Comparison of ENCODE assay signal across 9 cellular contexts in genomic region chr2:8222979-8223730, GRCh38.
"Had no signal": no experiment of that assay in that cellular context is flagged by ENCODE, and none has a peak within 500 bp of the region (broad histone marks: within the 10 kb centered on the region; RNA-seq: fewer than 3 reads in every experiment).

No MANE protein-coding gene starts in this region.

- H3K36me3 ChIP-seq: tibial artery had no signal

- H3K4me1 Mint-ChIP-seq: activated CD4-positive, alpha-beta T cell treated with anti-CD3 and anti-CD28 coated beads, Interleukin-2, amount 10 ng/mL, durations not matched to agents 7 days and 5 days; stimulated activated memory B cell treated with anti-CD40 and anti-IgM and Interleukin-4, amounts not matched to agents 10 μg/mL and 1 μg/mL and 100 μg/mL, for 72 hours had no signal

- DNase-seq: activated CD4-positive, alpha-beta T cell treated with anti-CD3 and anti-CD28 coated beads, Interleukin-2, amount 10 ng/mL, durations not matched to agents 7 days and 5 days; activated naive CD4-positive, alpha-beta T cell treated with Interleukin-2 at 50 U/mL for 16 hours; anterior cingulate cortex; left colon; nucleus accumbens; T-helper 2 cell; tibial artery had no signal

- ATAC-seq: left colon; stimulated activated memory B cell treated with anti-CD40 and anti-IgM and Interleukin-4, amounts not matched to agents 10 μg/mL and 1 μg/mL and 100 μg/mL, for 72 hours had no signal

- H3K9me3 Mint-ChIP-seq: activated CD4-positive, alpha-beta T cell treated with anti-CD3 and anti-CD28 coated beads, Interleukin-2, amount 10 ng/mL, durations not matched to agents 7 days and 5 days; stimulated activated memory B cell treated with anti-CD40 and anti-IgM and Interleukin-4, amounts not matched to agents 10 μg/mL and 1 μg/mL and 100 μg/mL, for 72 hours had no signal

- H3K36me3 Mint-ChIP-seq: stimulated activated memory B cell treated with anti-CD40 and anti-IgM and Interleukin-4, amounts not matched to agents 10 μg/mL and 1 μg/mL and 100 μg/mL, for 72 hours had no signal

- H3K27me3 ChIP-seq: tibial artery had no signal

- H3K27ac ChIP-seq: tibial artery had no signal

- H3K27ac Mint-ChIP-seq: activated CD4-positive, alpha-beta T cell treated with anti-CD3 and anti-CD28 coated beads, Interleukin-2, amount 10 ng/mL, durations not matched to agents 7 days and 5 days; activated T-helper 1 cell treated with anti-CD3 and anti-CD28 coated beads, Interleukin-12 subunit alpha, Interleukin-12 subunit beta, Interleukin-2, Interleukin-4 antibody, amounts not matched to agents 30 ng/mL and 10 ng/mL and 1 ng/mL, durations not matched to agents 14 hours and 24 hours and 36 hours; stimulated activated memory B cell treated with anti-CD40 and anti-IgM and Interleukin-4, amounts not matched to agents 10 μg/mL and 1 μg/mL and 100 μg/mL, for 72 hours had no signal

- H3K9me3 ChIP-seq: tibial artery had no signal

- H3K4me3 ChIP-seq: tibial artery had no signal

- H3K4me3 Mint-ChIP-seq: activated CD4-positive, alpha-beta T cell treated with anti-CD3 and anti-CD28 coated beads, Interleukin-2, amount 10 ng/mL, durations not matched to agents 7 days and 5 days; activated T-helper 1 cell treated with anti-CD3 and anti-CD28 coated beads, Interleukin-12 subunit alpha, Interleukin-12 subunit beta, Interleukin-2, Interleukin-4 antibody, amounts not matched to agents 30 ng/mL and 10 ng/mL and 1 ng/mL, durations not matched to agents 14 hours and 24 hours and 36 hours; stimulated activated memory B cell treated with anti-CD40 and anti-IgM and Interleukin-4, amounts not matched to agents 10 μg/mL and 1 μg/mL and 100 μg/mL, for 72 hours had no signal
